Comparison of ENCODE assay signal across 32 cellular contexts in the genomic region with DNA sequence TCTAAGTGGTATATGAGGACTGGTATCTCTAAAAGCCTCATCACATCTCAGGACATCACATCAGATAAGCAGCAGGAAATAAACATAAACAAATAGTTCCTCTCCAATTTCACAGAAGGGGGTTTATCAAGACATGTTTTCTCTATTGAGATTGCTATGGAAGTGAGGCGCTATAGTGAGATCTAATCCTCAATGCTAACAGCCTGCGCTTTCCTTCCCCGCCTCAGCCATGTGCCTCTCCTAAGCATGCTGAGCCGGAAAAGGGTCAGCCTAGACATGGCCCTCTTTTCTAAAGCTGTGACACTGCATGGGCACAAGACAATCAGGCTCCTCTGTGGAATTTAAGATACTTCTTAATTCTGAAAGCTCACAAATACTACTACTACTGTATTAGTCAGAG.
DNase-seq lines count a peak whose midpoint lies in the region; ATAC-seq and TF ChIP-seq lines count a peak whose summit lies in the region.
"Had no signal": no experiment of that assay in that cellular context is flagged by ENCODE, and none has a peak within 500 bp of the region (broad histone marks: within the 10 kb centered on the region; RNA-seq: fewer than 3 reads in every experiment).

No MANE protein-coding gene starts in this region.

- H2AFZ ChIP-seq in GM23338 (peak overlapping the region; percentile 91), osteoblast (ENCODE audit: low read length) (no peak overlapping the region)

- intact Hi-C loops in activated T-helper 2 cell treated with anti-CD3 and anti-CD28 coated beads, Interferon-gamma antibody, Interleukin-2, Interleukin-4, amounts not matched to agents 10 μg/mL and 5 μg/mL and 100 μg/mL, durations not matched to agents 14 hours and 24 hours and 36 hours (cut with micrococcal nuclease), result loop anchor here (10.0 kb wide), 2 partner anchors 955 to 1335 kb away; a partner anchor contains a TSS
- intact Hi-C loops in activated CD8-positive, alpha-beta T cell treated with anti-CD3 and anti-CD28 coated beads for 36 hours (cut with micrococcal nuclease), result loop anchor here (10.0 kb wide), 2 partner anchors 155 to 435 kb away; no protein-coding TSS in a partner anchor

- CTCF ChIA-PET in activated CD8-positive, alpha-beta T cell treated with anti-CD3 and anti-CD28 coated beads for 36 hours (lab: Charles Lee), result no interaction called here

- H3K9me3 ChIP-seq in osteoblast (ENCODE audit: low read depth, low read length), result no peaks in the 10 kb centered on the region
- H3K9me3 ChIP-seq: esophagus muscularis mucosa, right lobe of liver, spleen, testis, uterus had no signal

- no peaks in the 10 kb centered on the region for H3K36me3 ChIP-seq in GM23338 (ENCODE audit: insufficient read depth)
- no peaks in the 10 kb centered on the region for H3K36me3 ChIP-seq in osteoblast (ENCODE audit: insufficient read depth, low read length)
- H3K36me3 ChIP-seq: esophagus muscularis mucosa, right lobe of liver, spleen, uterus had no signal

- H4K20me1 ChIP-seq in GM23338 (replicated peaks; ENCODE audit: insufficient read depth) (no peaks in the 10 kb centered on the region), osteoblast (ENCODE audit: insufficient read depth, low read length) (no peaks in the 10 kb centered on the region)

- H3K27me3 Mint-ChIP-seq in activated T-cell treated with anti-CD3 and anti-CD28 coated beads, Interleukin-2, amount 50 U/mL, for 4 hours (ENCODE audit: low read depth), result no peaks in the 10 kb centered on the region
- H3K27me3 Mint-ChIP-seq in GM23338 (ENCODE audit: insufficient read depth, low read depth, poor library complexity), result peaks cover 6% of the 10 kb centered on the region
- H3K27me3 Mint-ChIP-seq in activated T-helper 2 cell treated with anti-CD3 and anti-CD28 coated beads, Interferon-gamma antibody, Interleukin-2, Interleukin-4, amounts not matched to agents 10 μg/mL and 5 μg/mL and 100 μg/mL, durations not matched to agents 14 hours and 24 hours and 36 hours (ENCODE audit: low read depth), result no peaks in the 10 kb centered on the region
- no peaks in the 10 kb centered on the region for H3K27me3 Mint-ChIP-seq in activated CD8-positive, alpha-beta T cell treated with anti-CD3 and anti-CD28 coated beads for 36 hours
- H3K27me3 Mint-ChIP-seq: activated CD8-positive, alpha-beta memory T cell treated with anti-CD3 and anti-CD28 coated beads, Interleukin-2, amount 10 ng/mL, durations not matched to agents 7 days and 5 days; central memory CD8-positive, alpha-beta T cell; memory B cell; stimulated activated naive CD8-positive, alpha-beta T cell treated with anti-CD3 and anti-CD28 coated beads, Interleukin-15, Interleukin-2, amounts not matched to agents 100 ng/mL and 50 ng/mL, for 24 hours had no signal

- H3F3A ChIP-seq in GM23338 (replicated peaks; ENCODE audit: low read depth), result no peaks in the 10 kb centered on the region

- POLR2A ChIA-PET in activated CD8-positive, alpha-beta T cell treated with anti-CD3 and anti-CD28 coated beads for 36 hours (lab: Charles Lee), result no interaction called here

- no peak overlapping the region for H3K4me3 ChIP-seq in GM23338
- H3K4me3 ChIP-seq in osteoblast (ENCODE audit: insufficient read depth, low read length), result no peak overlapping the region
- H3K4me3 ChIP-seq: esophagus muscularis mucosa, right lobe of liver, spleen, testis, uterus had no signal

- no peaks in the 10 kb centered on the region for H3K9me3 Mint-ChIP-seq in activated T-cell treated with anti-CD3 and anti-CD28 coated beads, Interleukin-2, amount 50 U/mL, for 4 hours
- no peaks in the 10 kb centered on the region; the same call in 2 of the 3 replicates for H3K9me3 Mint-ChIP-seq in GM23338
- H3K9me3 Mint-ChIP-seq in activated T-helper 2 cell treated with anti-CD3 and anti-CD28 coated beads, Interferon-gamma antibody, Interleukin-2, Interleukin-4, amounts not matched to agents 10 μg/mL and 5 μg/mL and 100 μg/mL, durations not matched to agents 14 hours and 24 hours and 36 hours, result no peaks in the 10 kb centered on the region
- H3K9me3 Mint-ChIP-seq in activated CD8-positive, alpha-beta T cell treated with anti-CD3 and anti-CD28 coated beads for 36 hours, result no peaks in the 10 kb centered on the region
- H3K9me3 Mint-ChIP-seq: CD8-positive, alpha-beta T cell; central memory CD8-positive, alpha-beta T cell; stimulated activated naive CD8-positive, alpha-beta T cell treated with anti-CD3 and anti-CD28 coated beads, Interleukin-15, Interleukin-2, amounts not matched to agents 100 ng/mL and 50 ng/mL, for 24 hours had no signal

- H3K4me1 Mint-ChIP-seq in activated T-cell treated with anti-CD3 and anti-CD28 coated beads, Interleukin-2, amount 50 U/mL, for 4 hours (ENCODE audit: low read depth), result peaks cover 72% of the 10 kb centered on the region
- H3K4me1 Mint-ChIP-seq in GM23338, result 0 out of 3 replicates have a peak, but pooled peaks cover 2% of the 10 kb centered on the region
- H3K4me1 Mint-ChIP-seq in activated T-helper 2 cell treated with anti-CD3 and anti-CD28 coated beads, Interferon-gamma antibody, Interleukin-2, Interleukin-4, amounts not matched to agents 10 μg/mL and 5 μg/mL and 100 μg/mL, durations not matched to agents 14 hours and 24 hours and 36 hours (ENCODE audit: low read depth), result peaks cover 60% of the 10 kb centered on the region
- peaks cover 32% of the 10 kb centered on the region for H3K4me1 Mint-ChIP-seq in activated CD8-positive, alpha-beta T cell treated with anti-CD3 and anti-CD28 coated beads for 36 hours (ENCODE audit: low read depth)
- H3K4me1 Mint-ChIP-seq: memory B cell had no signal

- DNase-seq in activated T-cell treated with anti-CD3 and anti-CD28 coated beads, Interleukin-2, amount 50 U/mL, for 4 hours, result no peak
- DNase-seq in activated T-cell treated with anti-CD3 and anti-CD28 coated beads, Interleukin-2, amount 50 U/mL, for 48 hours, result no peak
- DNase-seq in GM23338 (ENCODE audit: low spot score) (no peak), osteoblast (ENCODE audit: insufficient read length, low spot score, missing footprints) (peak; percentile 26), cerebellum (ENCODE audit: low spot score) (no peak)
- DNase-seq in activated T-helper 2 cell treated with anti-CD3 and anti-CD28 coated beads, Interferon-gamma antibody, Interleukin-2, Interleukin-4, amounts not matched to agents 10 μg/mL and 5 μg/mL and 100 μg/mL, durations not matched to agents 14 hours and 24 hours and 36 hours (ENCODE audit: low spot score), result no peak
- no peak for DNase-seq in activated CD8-positive, alpha-beta T cell treated with anti-CD3 and anti-CD28 coated beads for 36 hours
- DNase-seq: activated CD4-positive, alpha-beta T cell treated with anti-CD3 and anti-CD28 coated beads for 48 hours; activated CD8-positive, alpha-beta memory T cell treated with anti-CD3 and anti-CD28 coated beads, Interleukin-2, amount 10 ng/mL, durations not matched to agents 7 days and 5 days; activated effector memory CD4-positive, alpha-beta T cell treated with anti-CD3 and anti-CD28 coated beads, Interleukin-2, amount 50 U/mL, for 16 hours; CD8-positive, alpha-beta T cell; dermis blood vessel endothelial cell; foreskin fibroblast; head of caudate nucleus; NCI-H1092; NCI-H187; NCI-H524; PC-3; posterior cingulate gyrus; right lobe of liver; spleen; stimulated activated CD4-positive, alpha-beta T cell treated with anti-CD3 and anti-CD28 coated beads, Interleukin-2, amount 100 ng/mL, for 24 hours; T1000; testis; uterus had no signal

- H3K4me2 ChIP-seq in GM23338 (no peak overlapping the region), osteoblast (ENCODE audit: insufficient read depth, low read length) (no peak overlapping the region)

- no peak overlapping the region for H3K27ac ChIP-seq in GM23338 (ENCODE audit: low read depth)
- H3K27ac ChIP-seq in osteoblast (ENCODE audit: low read depth, low read length), result no peak overlapping the region
- H3K27ac ChIP-seq: esophagus muscularis mucosa, right lobe of liver, spleen, testis, uterus, VCaP had no signal

- H3K79me2 ChIP-seq in GM23338 (replicated peaks; ENCODE audit: insufficient read depth) (no peaks in the 10 kb centered on the region), osteoblast (ENCODE audit: insufficient read depth, low read length) (no peaks in the 10 kb centered on the region)

- no peak overlapping the region for H3K27ac Mint-ChIP-seq in GM23338
- H3K27ac Mint-ChIP-seq in activated T-helper 2 cell treated with anti-CD3 and anti-CD28 coated beads, Interferon-gamma antibody, Interleukin-2, Interleukin-4, amounts not matched to agents 10 μg/mL and 5 μg/mL and 100 μg/mL, durations not matched to agents 14 hours and 24 hours and 36 hours, result no peak overlapping the region
- no peak overlapping the region for H3K27ac Mint-ChIP-seq in activated CD8-positive, alpha-beta T cell treated with anti-CD3 and anti-CD28 coated beads for 36 hours
- H3K27ac Mint-ChIP-seq: activated CD8-positive, alpha-beta memory T cell treated with anti-CD3 and anti-CD28 coated beads, Interleukin-2, amount 10 ng/mL, durations not matched to agents 7 days and 5 days; CD8-positive, alpha-beta T cell; memory B cell; stimulated activated naive CD8-positive, alpha-beta T cell treated with anti-CD3 and anti-CD28 coated beads, Interleukin-15, Interleukin-2, amounts not matched to agents 100 ng/mL and 50 ng/mL, for 24 hours had no signal

- no peaks in the 10 kb centered on the region for H3K4me1 ChIP-seq in GM23338 (ENCODE audit: insufficient read depth)
- H3K4me1 ChIP-seq in osteoblast (ENCODE audit: insufficient read depth, low read length), result no peaks in the 10 kb centered on the region
- H3K4me1 ChIP-seq: right lobe of liver, spleen, testis, uterus had no signal

- ATAC-seq in activated T-cell treated with anti-CD3 and anti-CD28 coated beads, Interleukin-2, amount 50 U/mL, for 4 hours, result no peak
- ATAC-seq in GM23338 (peak; percentile 28; the same call in 1 of the 3 replicates), GM18907 (IDR thresholded peaks at IDR 0.05; ENCODE audit: unreplicated experiment) (no peak)
- ATAC-seq in activated CD8-positive, alpha-beta T cell treated with anti-CD3 and anti-CD28 coated beads for 36 hours, result no peak
- ATAC-seq: activated CD8-positive, alpha-beta memory T cell treated with anti-CD3 and anti-CD28 coated beads, Interleukin-2, amount 10 ng/mL, durations not matched to agents 7 days and 5 days; CD8-positive, alpha-beta T cell; left lobe of liver; PC-3; right lobe of liver had no signal

- H3K4me3 Mint-ChIP-seq in activated T-cell treated with anti-CD3 and anti-CD28 coated beads, Interleukin-2, amount 50 U/mL, for 4 hours, result peak overlapping the region; percentile 29
- no peak overlapping the region for H3K4me3 Mint-ChIP-seq in GM23338
- H3K4me3 Mint-ChIP-seq in activated T-helper 2 cell treated with anti-CD3 and anti-CD28 coated beads, Interferon-gamma antibody, Interleukin-2, Interleukin-4, amounts not matched to agents 10 μg/mL and 5 μg/mL and 100 μg/mL, durations not matched to agents 14 hours and 24 hours and 36 hours (ENCODE audit: low read depth), result peak overlapping the region; percentile 31
- H3K4me3 Mint-ChIP-seq in activated CD8-positive, alpha-beta T cell treated with anti-CD3 and anti-CD28 coated beads for 36 hours, result no peak overlapping the region
- H3K4me3 Mint-ChIP-seq: activated CD8-positive, alpha-beta memory T cell treated with anti-CD3 and anti-CD28 coated beads, Interleukin-2, amount 10 ng/mL, durations not matched to agents 7 days and 5 days; CD8-positive, alpha-beta T cell; central memory CD8-positive, alpha-beta T cell; memory B cell; stimulated activated naive CD8-positive, alpha-beta T cell treated with anti-CD3 and anti-CD28 coated beads, Interleukin-15, Interleukin-2, amounts not matched to agents 100 ng/mL and 50 ng/mL, for 24 hours had no signal

- no peaks in the 10 kb centered on the region; the same call in 1 of the 2 replicates for H3K9me2 ChIP-seq in GM23338 (ENCODE audit: insufficient read depth)

- TF ChIP-seq CTCF in GM23338 (conservative IDR thresholded peaks at IDR 0.05; ENCODE audit: low read depth in 2 of 2) (no peak), osteoblast (IDR thresholded peaks at IDR 0.05; ENCODE audit: extremely low read depth, low read depth, low read length) (no peak)
- TF ChIP-seq CTCF in activated CD8-positive, alpha-beta T cell treated with anti-CD3 and anti-CD28 coated beads for 36 hours (IDR thresholded peaks at IDR 0.05), result no peak

- H3K27me3 ChIP-seq in GM23338 (ENCODE audit: insufficient read depth) (no peaks in the 10 kb centered on the region), osteoblast (ENCODE audit: insufficient read depth, low read length) (no peaks in the 10 kb centered on the region)
- H3K27me3 ChIP-seq: esophagus muscularis mucosa, right lobe of liver, spleen, testis, uterus had no signal

- H3K36me3 Mint-ChIP-seq in activated T-cell treated with anti-CD3 and anti-CD28 coated beads, Interleukin-2, amount 50 U/mL, for 4 hours (ENCODE audit: insufficient read depth), result no peaks in the 10 kb centered on the region
- H3K36me3 Mint-ChIP-seq in GM23338 (ENCODE audit: low read depth), result no peaks in the 10 kb centered on the region
- peaks cover 7% of the 10 kb centered on the region for H3K36me3 Mint-ChIP-seq in activated T-helper 2 cell treated with anti-CD3 and anti-CD28 coated beads, Interferon-gamma antibody, Interleukin-2, Interleukin-4, amounts not matched to agents 10 μg/mL and 5 μg/mL and 100 μg/mL, durations not matched to agents 14 hours and 24 hours and 36 hours (ENCODE audit: low read depth)
- H3K36me3 Mint-ChIP-seq in activated CD8-positive, alpha-beta T cell treated with anti-CD3 and anti-CD28 coated beads for 36 hours (ENCODE audit: low read depth), result no peaks in the 10 kb centered on the region
- H3K36me3 Mint-ChIP-seq: activated CD8-positive, alpha-beta memory T cell treated with anti-CD3 and anti-CD28 coated beads, Interleukin-2, amount 10 ng/mL, durations not matched to agents 7 days and 5 days; CD8-positive, alpha-beta T cell; memory B cell had no signal

Comparison
In these comparisons a context has a peak if more than half of its experiments do, and no peak if none do; other contexts are left out.
1. H3K4me3 Mint-ChIP-seq: peak in activated T-cell treated with anti-CD3 and anti-CD28 coated beads, Interleukin-2, amount 50 U/mL, for 4 hours (single experiment) and activated T-helper 2 cell treated with anti-CD3 and anti-CD28 coated beads, Interferon-gamma antibody, Interleukin-2, Interleukin-4, amounts not matched to agents 10 μg/mL and 5 μg/mL and 100 μg/mL, durations not matched to agents 14 hours and 24 hours and 36 hours (single experiment); none in GM23338 (single experiment) and activated CD8-positive, alpha-beta T cell treated with anti-CD3 and anti-CD28 coated beads for 36 hours (single experiment).